Comparison of ENCODE assay signal across 1 cellular context in the genomic region with DNA sequence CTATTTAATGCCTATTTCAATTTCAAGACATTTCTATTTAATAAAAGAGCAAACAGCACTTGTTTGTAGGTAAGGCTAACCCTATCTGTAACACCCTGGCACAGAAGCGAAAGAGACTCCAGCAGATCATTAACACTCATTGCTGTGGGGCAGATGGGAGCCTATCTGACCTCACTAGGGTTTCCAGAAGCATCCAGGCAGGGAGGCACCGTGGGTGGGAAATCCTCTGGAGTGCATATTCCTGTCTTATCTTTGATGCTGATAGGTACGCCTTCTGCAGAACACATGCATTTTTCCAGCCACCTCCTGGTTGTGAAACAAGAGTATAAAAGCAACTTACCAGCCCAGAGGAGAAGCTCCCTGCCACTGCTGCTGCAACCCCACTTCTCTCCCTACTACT.
TF ChIP-seq lines count a peak whose summit lies in the region.

No MANE protein-coding gene starts in this region.

TF ChIP-seq in GM23338, 12 proteins besides CTCF, POLR2A, EP300 and RAD21:
- TF ChIP-seq, protein P1, sequence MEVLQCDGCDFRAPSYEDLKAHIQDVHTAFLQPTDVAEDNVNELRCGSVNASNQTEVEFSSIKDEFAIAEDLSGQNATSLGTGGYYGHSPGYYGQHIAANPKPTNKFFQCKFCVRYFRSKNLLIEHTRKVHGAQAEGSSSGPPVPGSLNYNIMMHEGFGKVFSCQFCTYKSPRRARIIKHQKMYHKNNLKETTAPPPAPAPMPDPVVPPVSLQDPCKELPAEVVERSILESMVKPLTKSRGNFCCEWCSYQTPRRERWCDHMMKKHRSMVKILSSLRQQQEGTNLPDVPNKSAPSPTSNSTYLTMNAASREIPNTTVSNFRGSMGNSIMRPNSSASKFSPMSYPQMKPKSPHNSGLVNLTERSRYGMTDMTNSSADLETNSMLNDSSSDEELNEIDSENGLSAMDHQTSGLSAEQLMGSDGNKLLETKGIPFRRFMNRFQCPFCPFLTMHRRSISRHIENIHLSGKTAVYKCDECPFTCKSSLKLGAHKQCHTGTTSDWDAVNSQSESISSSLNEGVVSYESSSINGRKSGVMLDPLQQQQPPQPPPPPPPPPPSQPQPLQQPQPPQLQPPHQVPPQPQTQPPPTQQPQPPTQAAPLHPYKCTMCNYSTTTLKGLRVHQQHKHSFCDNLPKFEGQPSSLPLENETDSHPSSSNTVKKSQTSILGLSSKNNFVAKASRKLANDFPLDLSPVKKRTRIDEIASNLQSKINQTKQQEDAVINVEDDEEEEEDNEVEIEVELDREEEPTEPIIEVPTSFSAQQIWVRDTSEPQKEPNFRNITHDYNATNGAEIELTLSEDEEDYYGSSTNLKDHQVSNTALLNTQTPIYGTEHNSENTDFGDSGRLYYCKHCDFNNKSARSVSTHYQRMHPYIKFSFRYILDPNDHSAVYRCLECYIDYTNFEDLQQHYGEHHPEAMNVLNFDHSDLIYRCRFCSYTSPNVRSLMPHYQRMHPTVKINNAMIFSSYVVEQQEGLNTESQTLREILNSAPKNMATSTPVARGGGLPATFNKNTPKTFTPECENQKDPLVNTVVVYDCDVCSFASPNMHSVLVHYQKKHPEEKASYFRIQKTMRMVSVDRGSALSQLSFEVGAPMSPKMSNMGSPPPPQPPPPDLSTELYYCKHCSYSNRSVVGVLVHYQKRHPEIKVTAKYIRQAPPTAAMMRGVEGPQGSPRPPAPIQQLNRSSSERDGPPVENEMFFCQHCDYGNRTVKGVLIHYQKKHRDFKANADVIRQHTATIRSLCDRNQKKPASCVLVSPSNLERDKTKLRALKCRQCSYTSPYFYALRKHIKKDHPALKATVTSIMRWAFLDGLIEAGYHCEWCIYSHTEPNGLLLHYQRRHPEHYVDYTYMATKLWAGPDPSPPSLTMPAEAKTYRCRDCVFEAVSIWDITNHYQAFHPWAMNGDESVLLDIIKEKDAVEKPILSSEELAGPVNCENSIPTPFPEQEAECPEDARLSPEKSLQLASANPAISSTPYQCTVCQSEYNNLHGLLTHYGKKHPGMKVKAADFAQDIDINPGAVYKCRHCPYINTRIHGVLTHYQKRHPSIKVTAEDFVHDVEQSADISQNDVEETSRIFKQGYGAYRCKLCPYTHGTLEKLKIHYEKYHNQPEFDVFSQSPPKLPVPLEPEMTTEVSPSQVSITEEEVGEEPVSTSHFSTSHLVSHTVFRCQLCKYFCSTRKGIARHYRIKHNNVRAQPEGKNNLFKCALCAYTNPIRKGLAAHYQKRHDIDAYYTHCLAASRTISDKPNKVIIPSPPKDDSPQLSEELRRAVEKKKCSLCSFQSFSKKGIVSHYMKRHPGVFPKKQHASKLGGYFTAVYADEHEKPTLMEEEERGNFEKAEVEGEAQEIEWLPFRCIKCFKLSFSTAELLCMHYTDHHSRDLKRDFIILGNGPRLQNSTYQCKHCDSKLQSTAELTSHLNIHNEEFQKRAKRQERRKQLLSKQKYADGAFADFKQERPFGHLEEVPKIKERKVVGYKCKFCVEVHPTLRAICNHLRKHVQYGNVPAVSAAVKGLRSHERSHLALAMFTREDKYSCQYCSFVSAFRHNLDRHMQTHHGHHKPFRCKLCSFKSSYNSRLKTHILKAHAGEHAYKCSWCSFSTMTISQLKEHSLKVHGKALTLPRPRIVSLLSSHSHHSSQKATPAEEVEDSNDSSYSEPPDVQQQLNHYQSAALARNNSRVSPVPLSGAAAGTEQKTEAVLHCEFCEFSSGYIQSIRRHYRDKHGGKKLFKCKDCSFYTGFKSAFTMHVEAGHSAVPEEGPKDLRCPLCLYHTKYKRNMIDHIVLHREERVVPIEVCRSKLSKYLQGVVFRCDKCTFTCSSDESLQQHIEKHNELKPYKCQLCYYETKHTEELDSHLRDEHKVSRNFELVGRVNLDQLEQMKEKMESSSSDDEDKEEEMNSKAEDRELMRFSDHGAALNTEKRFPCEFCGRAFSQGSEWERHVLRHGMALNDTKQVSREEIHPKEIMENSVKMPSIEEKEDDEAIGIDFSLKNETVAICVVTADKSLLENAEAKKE (CRISPR knock-in tag; IDR thresholded peaks at IDR 0.05), result no peak
- no peak for TF ChIP-seq JUNB (IDR thresholded peaks at IDR 0.05; ENCODE audit: unreplicated experiment)
- no peak for TF ChIP-seq CREB1 (CRISPR knock-in tag; IDR thresholded peaks at IDR 0.05; ENCODE audit: low read depth)
- no peak for TF ChIP-seq POLR2AphosphoS5 (IDR thresholded peaks at IDR 0.05; ENCODE audit: low read depth)
- TF ChIP-seq, protein P2, sequence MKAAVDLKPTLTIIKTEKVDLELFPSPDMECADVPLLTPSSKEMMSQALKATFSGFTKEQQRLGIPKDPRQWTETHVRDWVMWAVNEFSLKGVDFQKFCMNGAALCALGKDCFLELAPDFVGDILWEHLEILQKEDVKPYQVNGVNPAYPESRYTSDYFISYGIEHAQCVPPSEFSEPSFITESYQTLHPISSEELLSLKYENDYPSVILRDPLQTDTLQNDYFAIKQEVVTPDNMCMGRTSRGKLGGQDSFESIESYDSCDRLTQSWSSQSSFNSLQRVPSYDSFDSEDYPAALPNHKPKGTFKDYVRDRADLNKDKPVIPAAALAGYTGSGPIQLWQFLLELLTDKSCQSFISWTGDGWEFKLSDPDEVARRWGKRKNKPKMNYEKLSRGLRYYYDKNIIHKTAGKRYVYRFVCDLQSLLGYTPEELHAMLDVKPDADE (IDR thresholded peaks at IDR 0.05), result no peak
- no peak for TF ChIP-seq ZNF114 (CRISPR knock-in tag; IDR thresholded peaks at IDR 0.05)
- TF ChIP-seq ZNF331 (CRISPR knock-in tag; IDR thresholded peaks at IDR 0.05; ENCODE audit: low read depth), result no peak
- no peak for TF ChIP-seq STAT1 (IDR thresholded peaks at IDR 0.05; ENCODE audit: unreplicated experiment)
- no peak for TF ChIP-seq EZH2 (IDR thresholded peaks at IDR 0.05; ENCODE audit: low read depth, unreplicated experiment)
- no peak for TF ChIP-seq EZH2phosphoT487 (IDR thresholded peaks at IDR 0.05; ENCODE audit: unreplicated experiment)
- TF ChIP-seq, protein P3, sequence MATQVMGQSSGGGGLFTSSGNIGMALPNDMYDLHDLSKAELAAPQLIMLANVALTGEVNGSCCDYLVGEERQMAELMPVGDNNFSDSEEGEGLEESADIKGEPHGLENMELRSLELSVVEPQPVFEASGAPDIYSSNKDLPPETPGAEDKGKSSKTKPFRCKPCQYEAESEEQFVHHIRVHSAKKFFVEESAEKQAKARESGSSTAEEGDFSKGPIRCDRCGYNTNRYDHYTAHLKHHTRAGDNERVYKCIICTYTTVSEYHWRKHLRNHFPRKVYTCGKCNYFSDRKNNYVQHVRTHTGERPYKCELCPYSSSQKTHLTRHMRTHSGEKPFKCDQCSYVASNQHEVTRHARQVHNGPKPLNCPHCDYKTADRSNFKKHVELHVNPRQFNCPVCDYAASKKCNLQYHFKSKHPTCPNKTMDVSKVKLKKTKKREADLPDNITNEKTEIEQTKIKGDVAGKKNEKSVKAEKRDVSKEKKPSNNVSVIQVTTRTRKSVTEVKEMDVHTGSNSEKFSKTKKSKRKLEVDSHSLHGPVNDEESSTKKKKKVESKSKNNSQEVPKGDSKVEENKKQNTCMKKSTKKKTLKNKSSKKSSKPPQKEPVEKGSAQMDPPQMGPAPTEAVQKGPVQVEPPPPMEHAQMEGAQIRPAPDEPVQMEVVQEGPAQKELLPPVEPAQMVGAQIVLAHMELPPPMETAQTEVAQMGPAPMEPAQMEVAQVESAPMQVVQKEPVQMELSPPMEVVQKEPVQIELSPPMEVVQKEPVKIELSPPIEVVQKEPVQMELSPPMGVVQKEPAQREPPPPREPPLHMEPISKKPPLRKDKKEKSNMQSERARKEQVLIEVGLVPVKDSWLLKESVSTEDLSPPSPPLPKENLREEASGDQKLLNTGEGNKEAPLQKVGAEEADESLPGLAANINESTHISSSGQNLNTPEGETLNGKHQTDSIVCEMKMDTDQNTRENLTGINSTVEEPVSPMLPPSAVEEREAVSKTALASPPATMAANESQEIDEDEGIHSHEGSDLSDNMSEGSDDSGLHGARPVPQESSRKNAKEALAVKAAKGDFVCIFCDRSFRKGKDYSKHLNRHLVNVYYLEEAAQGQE (IDR thresholded peaks at IDR 0.05; ENCODE audit: unreplicated experiment), result no peak
- no peak for TF ChIP-seq NANOG (IDR thresholded peaks at IDR 0.05; ENCODE audit: borderline replicate concordance)
